19 cellular contexts compared by ENCODE assay signal in genomic region chr2:55672630-55673029, GRCh38.
"Had no signal": no experiment of that assay in that cellular context is flagged by ENCODE, and none has a peak within 500 bp of the region (broad histone marks: within the 10 kb centered on the region; RNA-seq: fewer than 3 reads in every experiment).

No MANE protein-coding gene starts in this region.

- H3K4me3 ChIP-seq: body of pancreas, dorsolateral prefrontal cortex, mucosa of descending colon, thyroid gland, uterus had no signal

- H3K4me1 ChIP-seq: body of pancreas, thyroid gland, uterus had no signal

- H3K9me3 Mint-ChIP-seq: activated B cell treated with CpG ODN at 0.5 μM for 24 hours; activated CD4-positive, alpha-beta T cell treated with anti-CD3 and anti-CD28 coated beads, Interleukin-2, amount 10 ng/mL, durations not matched to agents 24 days and 14 days; activated naive CD4-positive, alpha-beta T cell treated with anti-CD3 and anti-CD28 coated beads, Interleukin-2, amount 10 ng/mL, durations not matched to agents 7 days and 5 days; activated T-helper 2 cell treated with anti-CD3 and anti-CD28 coated beads, Interferon-gamma antibody, Interleukin-2, Interleukin-4, amounts not matched to agents 10 μg/mL and 5 μg/mL and 100 μg/mL, durations not matched to agents 14 hours and 24 hours and 36 hours; naive thymus-derived CD8-positive, alpha-beta T cell had no signal

- ATAC-seq: body of pancreas; esophagus mucosa; left colon; mucosa of descending colon; naive thymus-derived CD8-positive, alpha-beta T cell had no signal

- H3K27ac ChIP-seq: body of pancreas, dorsolateral prefrontal cortex, neutrophil, thyroid gland, uterus had no signal

- H3K4me1 Mint-ChIP-seq: activated B cell treated with CpG ODN at 0.5 μM for 24 hours; activated CD4-positive, alpha-beta T cell treated with anti-CD3 and anti-CD28 coated beads, Interleukin-2, amount 10 ng/mL, durations not matched to agents 24 days and 14 days; activated naive CD4-positive, alpha-beta T cell treated with anti-CD3 and anti-CD28 coated beads, Interleukin-2, amount 10 ng/mL, durations not matched to agents 7 days and 5 days; naive thymus-derived CD8-positive, alpha-beta T cell had no signal

- FAIRE-seq: endometrium, small intestine, TTC549 had no signal

- DNase-seq: activated B cell treated with CpG ODN at 0.5 μM for 24 hours; activated CD4-positive, alpha-beta T cell treated with anti-CD3 and anti-CD28 coated beads, Interleukin-2, amount 10 ng/mL, durations not matched to agents 24 days and 14 days; activated naive CD4-positive, alpha-beta T cell treated with anti-CD3 and anti-CD28 coated beads, Interleukin-2, amount 10 ng/mL, durations not matched to agents 7 days and 5 days; amniotic stem cell; body of pancreas; dorsolateral prefrontal cortex; left colon; mucosa of descending colon; naive thymus-derived CD8-positive, alpha-beta T cell; posterior cingulate gyrus; small intestine; T-helper 2 cell; thyroid gland; uterus had no signal

- H3K27me3 Mint-ChIP-seq: activated B cell treated with CpG ODN at 0.5 μM for 24 hours; activated CD4-positive, alpha-beta T cell treated with anti-CD3 and anti-CD28 coated beads, Interleukin-2, amount 10 ng/mL, durations not matched to agents 24 days and 14 days; activated naive CD4-positive, alpha-beta T cell treated with anti-CD3 and anti-CD28 coated beads, Interleukin-2, amount 10 ng/mL, durations not matched to agents 7 days and 5 days; naive thymus-derived CD8-positive, alpha-beta T cell had no signal

- H3K27ac Mint-ChIP-seq: activated B cell treated with CpG ODN at 0.5 μM for 24 hours; activated CD4-positive, alpha-beta T cell treated with anti-CD3 and anti-CD28 coated beads, Interleukin-2, amount 10 ng/mL, durations not matched to agents 24 days and 14 days; activated naive CD4-positive, alpha-beta T cell treated with anti-CD3 and anti-CD28 coated beads, Interleukin-2, amount 10 ng/mL, durations not matched to agents 7 days and 5 days; activated T-helper 2 cell treated with anti-CD3 and anti-CD28 coated beads, Interferon-gamma antibody, Interleukin-2, Interleukin-4, amounts not matched to agents 10 μg/mL and 5 μg/mL and 100 μg/mL, durations not matched to agents 14 hours and 24 hours and 36 hours; naive thymus-derived CD8-positive, alpha-beta T cell had no signal

- H3K27me3 ChIP-seq: body of pancreas, dorsolateral prefrontal cortex, neutrophil, thyroid gland, uterus had no signal

- H3K4me3 Mint-ChIP-seq: activated B cell treated with CpG ODN at 0.5 μM for 24 hours; activated CD4-positive, alpha-beta T cell treated with anti-CD3 and anti-CD28 coated beads, Interleukin-2, amount 10 ng/mL, durations not matched to agents 24 days and 14 days; activated naive CD4-positive, alpha-beta T cell treated with anti-CD3 and anti-CD28 coated beads, Interleukin-2, amount 10 ng/mL, durations not matched to agents 7 days and 5 days; naive thymus-derived CD8-positive, alpha-beta T cell had no signal

- H3K9me3 ChIP-seq: body of pancreas, mucosa of descending colon, neutrophil, thyroid gland, uterus had no signal

- H3K36me3 ChIP-seq: neutrophil, uterus had no signal
